1 cellular context compared by ENCODE assay signal in the genomic region with DNA sequence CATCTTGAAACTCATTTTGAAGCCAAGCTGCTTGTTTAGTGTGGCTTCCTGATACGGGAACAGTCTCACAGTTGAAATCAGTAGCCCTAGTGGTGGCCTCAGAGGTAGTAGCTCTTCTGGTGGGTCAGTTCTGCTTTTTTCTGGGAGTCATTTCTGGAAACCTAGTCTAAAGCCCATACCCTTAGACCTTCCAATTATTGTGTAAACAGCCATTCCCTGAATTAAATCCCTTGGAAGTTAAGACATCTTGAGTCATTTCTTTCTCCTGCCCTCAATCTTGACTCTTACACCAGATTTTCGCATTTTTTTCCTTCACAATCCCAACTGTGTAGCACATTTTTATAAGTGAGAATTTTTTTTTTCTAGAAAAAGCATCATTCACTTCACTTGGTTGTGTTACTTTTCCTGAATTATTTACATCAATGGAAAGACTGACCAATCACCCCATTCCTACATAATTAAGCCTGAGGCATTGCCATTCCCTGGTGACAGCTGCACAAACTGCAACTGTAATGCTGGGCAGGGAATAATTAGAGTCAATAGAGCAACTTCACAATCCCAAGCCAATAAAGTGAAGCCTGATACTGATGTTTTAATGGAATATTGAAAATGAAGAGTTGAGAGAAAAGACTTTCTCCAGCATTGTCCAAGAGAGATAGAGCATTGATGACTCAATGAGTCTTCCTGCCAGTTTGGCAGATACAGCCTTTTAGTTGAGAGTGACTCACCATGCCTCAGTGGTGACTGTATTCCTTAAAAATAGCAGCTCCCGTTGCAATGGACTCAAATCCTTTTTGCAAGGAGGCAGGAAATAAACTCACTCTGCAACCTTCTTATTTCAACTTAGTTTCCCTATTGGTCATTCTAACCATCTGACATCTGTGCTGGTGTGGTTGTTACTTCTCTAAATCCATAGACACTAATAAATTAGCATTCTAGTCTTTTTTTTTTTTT.
TF ChIP-seq lines count a peak whose summit lies in the region.

No MANE protein-coding gene starts in this region.

TF ChIP-seq in GM23338, 12 proteins besides CTCF, POLR2A, EP300 and RAD21 (continued from another document):
- TF ChIP-seq ZNF462 (CRISPR knock-in tag; IDR thresholded peaks at IDR 0.05) (no peak), ETS1 (IDR thresholded peaks at IDR 0.05) (no peak), EZH2 (IDR thresholded peaks at IDR 0.05; ENCODE audit: low read depth, unreplicated experiment) (no peak), CREB1 (CRISPR knock-in tag; IDR thresholded peaks at IDR 0.05; ENCODE audit: low read depth) (no peak), POLR2AphosphoS5 (IDR thresholded peaks at IDR 0.05; ENCODE audit: low read depth) (no peak)
